In the genomic region with DNA sequence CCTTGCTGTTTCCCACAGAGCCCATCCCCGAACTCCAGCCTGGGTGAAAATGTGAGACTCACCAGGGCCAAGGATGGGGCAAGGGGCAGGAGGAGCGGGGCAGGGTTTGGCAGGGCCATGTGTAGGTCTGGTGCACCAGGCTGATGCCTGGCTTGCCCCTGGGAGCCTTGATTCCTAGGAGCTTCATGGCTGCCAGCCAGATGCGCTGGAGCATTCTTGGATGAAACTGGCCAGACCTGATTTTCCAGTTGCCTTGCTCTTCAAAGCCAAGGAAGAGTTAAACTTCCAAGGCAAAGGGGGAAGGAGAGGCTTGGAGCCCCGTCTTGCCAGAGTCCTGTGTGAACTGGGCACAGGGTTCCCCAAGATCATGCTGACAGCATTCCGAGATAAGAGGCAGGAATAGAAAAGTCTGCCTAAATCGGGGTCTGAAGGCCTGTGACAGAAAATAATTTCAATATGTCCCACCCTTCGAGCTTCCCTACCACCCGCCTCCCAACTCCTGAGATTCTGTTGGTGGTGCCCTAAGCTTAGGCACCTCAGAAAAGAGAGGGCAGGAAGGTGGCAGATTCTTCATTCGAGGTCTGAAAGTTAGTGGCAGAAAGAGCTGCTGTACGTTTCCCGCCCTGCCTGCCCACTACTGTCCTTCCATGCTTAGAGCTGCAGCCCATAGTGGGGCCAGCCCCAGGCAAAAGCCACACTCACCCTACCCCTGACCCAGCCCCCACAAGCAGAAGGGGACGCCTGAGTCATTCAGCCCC, we compare ENCODE assay signal across 15 cellular contexts. TPM values are rescaled to one million over a fixed set of nuclear protein-coding genes. Genes with fewer than 3 reads are reported as not detected.
DNase-seq lines count a peak whose midpoint lies in the region; ATAC-seq, FAIRE-seq and TF ChIP-seq lines count a peak whose summit lies in the region.
"Had no signal": no experiment of that assay in that cellular context is flagged by ENCODE, and none has a peak within 500 bp of the region (broad histone marks: within the 10 kb centered on the region; RNA-seq: fewer than 3 reads in every experiment).

No MANE protein-coding gene starts in this region.

- no peaks in the 10 kb centered on the region for H4K20me1 ChIP-seq in H1 (replicated peaks in 1 of 2; ENCODE audit: control insufficient read depth in 1 of 2, insufficient read depth in 2 of 2, low read length in 2 of 2)

- H3K18ac ChIP-seq in H1 (ENCODE audit: extremely low read depth, low read length): peak overlapping the region; percentile 72; the same call in 1 of the 2 replicates

- H3K9me3 ChIP-seq in H1 (ENCODE audit: insufficient read depth in 2 of 2, low read depth in 1 of 2, low read length in 1 of 2) (no peaks in the 10 kb centered on the region), gastrocnemius medialis (no peaks in the 10 kb centered on the region)
- H3K9me3 ChIP-seq: colonic mucosa had no signal

- in situ Hi-C loops in gastrocnemius medialis (cut with MboI; ENCODE audit: low sequenced_read_pairs in 4 of 4): no loop called here

- TF ChIP-seq POLR2A in H1 (IDR thresholded peaks at IDR 0.05; ENCODE audit: control extremely low read depth in 1 of 2, low read depth in 2 of 2, low read length in 2 of 2): no peak
- no peak for TF ChIP-seq POLR2A in lower leg skin (IDR thresholded peaks at IDR 0.05)
- no peak for TF ChIP-seq POLR2A in gastrocnemius medialis (IDR thresholded peaks at IDR 0.05)

- H3K9ac ChIP-seq in H1 (replicated peaks in 1 of 4; ENCODE audit: extremely low read depth in 1 of 4, low read depth in 3 of 4, low read length in 3 of 4): no peak overlapping the region

- H3K36me3 ChIP-seq in H1 (ENCODE audit: control insufficient read depth in 2 of 4, insufficient read depth in 4 of 4, low read length in 3 of 4): no peaks in the 10 kb centered on the region
- no peaks in the 10 kb centered on the region for H3K36me3 ChIP-seq in gastrocnemius medialis
- H3K36me3 ChIP-seq: colonic mucosa had no signal

- FAIRE-seq in H1 (lab: Jason Lieb, UNC): peak; percentile 66

- H3K79me1 ChIP-seq in H1 (ENCODE audit: low read depth, low read length): no peaks in the 10 kb centered on the region

- H3K27ac ChIP-seq in H1 (ENCODE audit: low read depth, low read length): no peak overlapping the region
- H3K27ac ChIP-seq in gastrocnemius medialis: no peak overlapping the region
- H3K27ac ChIP-seq: colonic mucosa, SK-N-MC had no signal

- no peak for TF ChIP-seq RAD21 in H1 (IDR thresholded peaks at IDR 0.05 in 1 of 2, conservative IDR thresholded peaks at IDR 0.05 in 1 of 2; ENCODE audit: low read depth in 2 of 2, low read length in 2 of 2)

- peaks cover 0 to 15% (median 7%) of the 10 kb centered on the region in 4 experiments; a peak in 4 of 7 replicates for H3K4me1 ChIP-seq in H1 (replicated peaks in 1 of 4; ENCODE audit: control insufficient read depth in 3 of 4, insufficient read depth in 4 of 4, low read length in 3 of 4)
- peaks cover 0 to 4% of the 10 kb centered on the region in 2 donors for H3K4me1 ChIP-seq in gastrocnemius medialis
- H3K4me1 ChIP-seq: colonic mucosa had no signal

- WGBS in H1 (ENCODE audit: extremely low coverage in 1 of 2, insufficient coverage in 1 of 2, insufficient read length in 1 of 2, insufficient replicate concordance in 2 of 2, low coverage in 1 of 2, low lambda C conversion rate in 2 of 2, missing lambda C conversion rate in 1 of 2), 2 experiments: 71% methylated on average over 12 of the region's 12 CpGs; no CpG with 5 or more reads in 1 of the 2 experiments
- 42 to 56% methylated on average over 12 of the region's 12 CpGs for WGBS in lower leg skin, 2 donors

- H3K23ac ChIP-seq in H1 (ENCODE audit: insufficient read length): no peak overlapping the region

- no peak overlapping the region for H2BK120ac ChIP-seq in H1 (replicated peaks; ENCODE audit: low read depth, low read length)

- TF ChIP-seq EP300 in H1 (IDR thresholded peaks at IDR 0.05; ENCODE audit: borderline replicate concordance in 1 of 2, low read depth in 2 of 2, low read length in 2 of 2): no peak

- no peak overlapping the region for H3K56ac ChIP-seq in H1 (replicated peaks; ENCODE audit: insufficient read length, low read depth, low read length)

- no peak for TF ChIP-seq CTCF in H1 (IDR thresholded peaks at IDR 0.05; ENCODE audit: control extremely low read depth in 1 of 3, insufficient read depth in 1 of 3, low read depth in 1 of 3, low read length in 3 of 3)
- no peak for TF ChIP-seq CTCF in lower leg skin (IDR thresholded peaks at IDR 0.05)
- TF ChIP-seq CTCF in gastrocnemius medialis (IDR thresholded peaks at IDR 0.05 in 4 of 5, conservative IDR thresholded peaks at IDR 0.05 in 1 of 5): no peak

- no peak overlapping the region for H2BK20ac ChIP-seq in H1 (ENCODE audit: low read length)

- no peak overlapping the region for H2AK5ac ChIP-seq in H1 (ENCODE audit: low read depth, low read length)

- no peak overlapping the region for H2BK12ac ChIP-seq in H1 (ENCODE audit: low read depth, low read length)

- H3K4me3 ChIP-seq in H1 (ENCODE audit: extremely low read depth in 1 of 4, insufficient read depth in 2 of 4, low read depth in 3 of 4, low read length in 4 of 4): peak overlapping the region in 2 of 4 experiments; percentile 10 to 12; a peak in 1 of 8 replicates
- H3K4me3 ChIP-seq in lower leg skin (ENCODE audit: low read depth, poor library complexity, severe bottlenecking): no peak overlapping the region
- H3K4me3 ChIP-seq in gastrocnemius medialis: no peak overlapping the region
- H3K4me3 ChIP-seq: colonic mucosa, SK-N-MC had no signal

- H3K4me2 ChIP-seq in H1 (ENCODE audit: insufficient read depth in 1 of 2, low read depth in 2 of 2, low read length in 2 of 2): peak overlapping the region; percentile 45 to 56; a peak in 3 of 4 replicates

- H3K23me2 ChIP-seq in H1 (ENCODE audit: low read depth, low read length): no peaks in the 10 kb centered on the region

- ATAC-seq in HG03432 (IDR thresholded peaks at IDR 0.05; ENCODE audit: unreplicated experiment) (no peak), gastrocnemius medialis (no peak)
- ATAC-seq: sciatic nerve had no signal

- H2BK15ac ChIP-seq in H1 (ENCODE audit: low read length): no peak overlapping the region

- H4K91ac ChIP-seq in H1 (replicated peaks; ENCODE audit: insufficient read length, low read length): no peak overlapping the region

- POLR2A ChIA-PET in H1 (lab: Charles Lee; ENCODE audit: partially characterized antibody): interaction anchor here (0.7 kb wide), 1 partner anchor 11 kb away, joined by 3 read pairs; no protein-coding TSS in a partner anchor

- peak; percentile 1 for DNase-seq in COLO668 (lab: John Stamatoyannopoulos, UW; ENCODE audit: unreplicated experiment)
- peak; percentile 52 for DNase-seq in LoVo (ENCODE audit: low spot score)
- DNase-seq in H1 (ENCODE audit: low read depth in 1 of 2, low spot score in 2 of 2): peak in 1 of 2 experiments; percentile 54
- peak; percentile 51 to 87 for DNase-seq in lower leg skin (ENCODE audit: low spot score in 2 of 2)
- no peak for DNase-seq in activated T-cell treated with anti-CD3 and anti-CD28 coated beads for 4 hours
- DNase-seq in glomerular visceral epithelial cell (ENCODE audit: extremely low spot score): no peak
- DNase-seq in gastrocnemius medialis: no peak
- DNase-seq: colonic mucosa; hippocampal formation; MV-4-11; stimulated activated CD4-positive, alpha-beta T cell treated with anti-CD3 and anti-CD28 coated beads, Interleukin-4, amount 100 ng/mL, for 24 hours had no signal

- no peak overlapping the region for H4K8ac ChIP-seq in H1 (ENCODE audit: extremely low read depth, insufficient read depth, low read length)

- no peaks in the 10 kb centered on the region for H3K79me2 ChIP-seq in H1 (ENCODE audit: control insufficient read depth in 1 of 2, insufficient read depth in 2 of 2, low read length in 2 of 2)

- H2BK5ac ChIP-seq in H1 (ENCODE audit: low read depth, low read length): no peak overlapping the region

- peaks cover 0 to 16% (median 4%) of the 10 kb centered on the region in 4 experiments; a peak in 3 of 7 replicates for H3K27me3 ChIP-seq in H1 (replicated peaks in 1 of 4; ENCODE audit: control insufficient read depth in 3 of 4, extremely low read depth in 1 of 4, insufficient read depth in 3 of 4, low read length in 3 of 4)
- H3K27me3 ChIP-seq in gastrocnemius medialis: no peaks in the 10 kb centered on the region
- H3K27me3 ChIP-seq: colonic mucosa had no signal

- intact Hi-C loops in lower leg skin (cut with DNase I; ENCODE audit: low total_unique reads): no loop called here
- intact Hi-C loops in gastrocnemius medialis (cut with DNase I; ENCODE audit: low total_unique reads): no loop called here

- no peak overlapping the region for H4K5ac ChIP-seq in H1 (ENCODE audit: insufficient read length, low read depth, low read length)

- H3K14ac ChIP-seq in H1 (ENCODE audit: insufficient read length): no peak overlapping the region

- CTCF ChIA-PET in H1 (lab: Charles Lee; ENCODE audit: partially characterized antibody): interaction anchor here (0.6 to 3.9 kb wide), 18 partner anchors 9 to 957 kb away, joined by 3 to 22 read pairs (median 5); no protein-coding TSS in a partner anchor

- no peak overlapping the region for H3K4ac ChIP-seq in H1 (replicated peaks; ENCODE audit: insufficient read length, low read depth, low read length)

- H2AFZ ChIP-seq in H1 (ENCODE audit: low read length): no peak overlapping the region

TF ChIP-seq in H1, 55 proteins besides CTCF, POLR2A, EP300 and RAD21 (continues in another document):
- TF ChIP-seq RBBP5 (IDR thresholded peaks at IDR 0.05; ENCODE audit: borderline replicate concordance, low read depth, low read length): peak; percentile 96
- TF ChIP-seq, protein P1, sequence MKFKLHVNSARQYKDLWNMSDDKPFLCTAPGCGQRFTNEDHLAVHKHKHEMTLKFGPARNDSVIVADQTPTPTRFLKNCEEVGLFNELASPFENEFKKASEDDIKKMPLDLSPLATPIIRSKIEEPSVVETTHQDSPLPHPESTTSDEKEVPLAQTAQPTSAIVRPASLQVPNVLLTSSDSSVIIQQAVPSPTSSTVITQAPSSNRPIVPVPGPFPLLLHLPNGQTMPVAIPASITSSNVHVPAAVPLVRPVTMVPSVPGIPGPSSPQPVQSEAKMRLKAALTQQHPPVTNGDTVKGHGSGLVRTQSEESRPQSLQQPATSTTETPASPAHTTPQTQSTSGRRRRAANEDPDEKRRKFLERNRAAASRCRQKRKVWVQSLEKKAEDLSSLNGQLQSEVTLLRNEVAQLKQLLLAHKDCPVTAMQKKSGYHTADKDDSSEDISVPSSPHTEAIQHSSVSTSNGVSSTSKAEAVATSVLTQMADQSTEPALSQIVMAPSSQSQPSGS (IDR thresholded peaks at IDR 0.05; ENCODE audit: low read length): no peak

RNA-seq across cellular contexts. Expression of a gene that starts 20.4 kb away (rescaled TPM):
- total RNA-seq in H1 (2021; fragmentation: NEBNext Ultra II Directional; extraction: Animal tissue kit (Norgen Biotek cat#: 25700)): 0.29 and 0.30 TPM in 2 replicates
- polyA plus RNA-seq in H1 (2011; rRNA removed): 0.09 and 0.12 TPM in 2 replicates
- polyA plus RNA-seq in H1 (2011; cell fraction: cytosol; rRNA removed): 0.08 TPM
- 0.24 TPM for polyA plus RNA-seq in H1 (2011; cell fraction: nucleus; rRNA removed)
- 0.20 to 0.37 TPM (median 0.28 TPM) in 4 replicates for polyA plus RNA-seq in H1 (2012, experiment 1 of 2)
- polyA plus RNA-seq in H1 (2012, experiment 2 of 2): 0.03 TPM
- 0.04 TPM for polyA plus RNA-seq in H1 (2013, experiment 1 of 2)
- polyA plus RNA-seq in H1 (2013, experiment 2 of 2): 0.04 TPM
- 0.35 and 0.68 TPM in 2 replicates for polyA minus RNA-seq in H1 (2011; rRNA and poly(A)+ RNA removed)
- 0.22 TPM for polyA minus RNA-seq in H1 (2011; cell fraction: cytosol; rRNA and poly(A)+ RNA removed)
- polyA minus RNA-seq in H1 (2011; cell fraction: nucleus; rRNA and poly(A)+ RNA removed): 0.70 TPM
- total RNA-seq in lower leg skin: 100 to 1,000 TPM in 3 of 4 donors, 10 to 100 TPM in 1; 82.9 to 123 (median 106) TPM
- total RNA-seq in gastrocnemius medialis: not detected
- total RNA-seq: colonic mucosa, neural crest cell had no signal

Comparison
In these comparisons a context has a peak if more than half of its experiments do, and no peak if none do; other contexts are left out.
1. DNase-seq: peak in COLO668 (single experiment), LoVo (single experiment) and lower leg skin (2 of 2); none in activated T-cell treated with anti-CD3 and anti-CD28 coated beads for 4 hours (single experiment), glomerular visceral epithelial cell (single experiment) and gastrocnemius medialis (0 of 2).
2. RNA of a gene that starts 20.4 kb away (total RNA-seq): 82.9 to 123 TPM in lower leg skin; 0.29 to 0.30 TPM in H1 and not detected in gastrocnemius medialis; every median in the first group is over 10 times any median in the second.